19 cellular contexts compared by ENCODE assay signal in genomic region chr11:117421041-117421440, GRCh38.
DNase-seq lines count a peak whose midpoint lies in the region; ATAC-seq and TF ChIP-seq lines count a peak whose summit lies in the region.
"Had no signal": no experiment of that assay in that cellular context is flagged by ENCODE, and none has a peak within 500 bp of the region (broad histone marks: within the 10 kb centered on the region; RNA-seq: fewer than 3 reads in every experiment).

No MANE protein-coding gene starts in this region.

- ATAC-seq in IMR-90 (ENCODE audit: low read depth) (no peak), GM18498 (IDR thresholded peaks at IDR 0.05; ENCODE audit: unreplicated experiment) (no peak)
- ATAC-seq: A549, HCT116, PC-3 had no signal

- H3K9me3 ChIP-seq in IMR-90 (ENCODE audit: control insufficient read depth, insufficient read depth, low read length) (no peaks in the 10 kb centered on the region), neuronal stem cell (replicated peaks in 1 of 2; ENCODE audit: control insufficient read depth in 2 of 2, insufficient read depth in 1 of 2, low read depth in 1 of 2, low read length in 2 of 2) (no peaks in the 10 kb centered on the region), stomach (no peaks in the 10 kb centered on the region)
- H3K9me3 ChIP-seq: A549; BLaER1 treated with 17β-estradiol and CSF1 and Interleukin-3, amounts not matched to agents 10 nM and 100 nM; SK-N-SH had no signal

- peaks cover 19% of the 10 kb centered on the region for H3K27me3 ChIP-seq in IMR-90 (ENCODE audit: control insufficient read depth, insufficient read depth, low read length)
- H3K27me3 ChIP-seq in neuronal stem cell (ENCODE audit: control insufficient read depth in 3 of 3, insufficient read depth in 3 of 3, low read depth in 1 of 3, low read length in 3 of 3), result peaks cover 0 to 35% (median 0%) of the 10 kb centered on the region in 3 experiments
- peaks cover 0 to 26% (median 0%) of the 10 kb centered on the region in 3 donors for H3K27me3 ChIP-seq in stomach
- H3K27me3 ChIP-seq: BLaER1 treated with 17β-estradiol and CSF1 and Interleukin-3, amounts not matched to agents 10 nM and 100 nM had no signal

- H3K23ac ChIP-seq in IMR-90 (ENCODE audit: low read depth, low read length) (no peak overlapping the region), neuronal stem cell (ENCODE audit: low read depth, low read length, poor library complexity) (no peak overlapping the region)

- dilution Hi-C loops in IMR-90 (cut with HindIII; ENCODE audit: low sequenced_read_pairs, unreplicated experiment), result no loop called here

- no peak overlapping the region for H2AK9ac ChIP-seq in IMR-90 (replicated peaks; ENCODE audit: low read depth, low read length, poor library complexity)

- H3K27ac ChIP-seq in IMR-90 (ENCODE audit: insufficient read depth, low read length), result no peak overlapping the region
- H3K27ac ChIP-seq in neuronal stem cell (replicated peaks; ENCODE audit: low read length), result no peak overlapping the region
- H3K27ac ChIP-seq in stomach, result no peak overlapping the region
- H3K27ac ChIP-seq: A549; BLaER1 treated with 17β-estradiol and CSF1 and Interleukin-3, amounts not matched to agents 10 nM and 100 nM had no signal

- POLR2A ChIA-PET in IMR-90 (lab: Charles Lee; ENCODE audit: unreplicated experiment), result no interaction called here

- H4K20me1 ChIP-seq in IMR-90 (ENCODE audit: insufficient read depth, low read length), result no peaks in the 10 kb centered on the region
- H4K20me1 ChIP-seq: BLaER1 treated with 17β-estradiol and CSF1 and Interleukin-3, amounts not matched to agents 10 nM and 100 nM had no signal

- H3K4me1 ChIP-seq in IMR-90 (ENCODE audit: control insufficient read depth, insufficient read depth, low read length), result no peaks in the 10 kb centered on the region
- H3K4me1 ChIP-seq in neuronal stem cell (ENCODE audit: control insufficient read depth in 2 of 2, insufficient read depth in 1 of 2, low read depth in 1 of 2, low read length in 2 of 2), result no peaks in the 10 kb centered on the region
- peaks cover 0 to 2% (median under 1%) of the 10 kb centered on the region in 4 donors for H3K4me1 ChIP-seq in stomach
- H3K4me1 ChIP-seq: A549 had no signal

- TF ChIP-seq EP300 in stomach (IDR thresholded peaks at IDR 0.05), result no peak

- in situ Hi-C loops in IMR-90 (cut with MboI; ENCODE audit: low sequenced_read_pairs), result no loop called here

- no peaks in the 10 kb centered on the region for H3K79me1 ChIP-seq in IMR-90 (ENCODE audit: low read depth in 1 of 2, low read length in 2 of 2)
- H3K79me1 ChIP-seq in neuronal stem cell (ENCODE audit: low read depth, low read length), result no peaks in the 10 kb centered on the region

- TF ChIP-seq CTCF in IMR-90 (conservative IDR thresholded peaks at IDR 0.05; ENCODE audit: low read depth, low read length) (no peak), stomach (IDR thresholded peaks at IDR 0.05) (no peak)

- H3K36me3 ChIP-seq in IMR-90 (ENCODE audit: control insufficient read depth, insufficient read depth, low read length), result no peaks in the 10 kb centered on the region
- no peaks in the 10 kb centered on the region for H3K36me3 ChIP-seq in neuronal stem cell (replicated peaks in 1 of 2; ENCODE audit: control insufficient read depth in 2 of 2, insufficient read depth in 2 of 2, low read length in 2 of 2)
- H3K36me3 ChIP-seq in stomach, result no peaks in the 10 kb centered on the region
- H3K36me3 ChIP-seq: BLaER1 treated with 17β-estradiol and CSF1 and Interleukin-3, amounts not matched to agents 10 nM and 100 nM had no signal

- TF ChIP-seq POLR2A in IMR-90 (IDR thresholded peaks at IDR 0.05; ENCODE audit: low read depth, low read length) (no peak), stomach (IDR thresholded peaks at IDR 0.05) (no peak)

- no peak overlapping the region for H2BK20ac ChIP-seq in IMR-90 (ENCODE audit: low read depth, low read length)

- DNase-seq in EH (ENCODE audit: low read depth) (peak; percentile 6), IMR-90 (no peak), neuronal stem cell (ENCODE audit: low spot score) (no peak), stomach (peak; percentile 22), medulla oblongata (ENCODE audit: extremely low spot score) (no peak), MV-4-11 (lab: John Stamatoyannopoulos, UW) (no peak)
- DNase-seq: AML-193; KBM-7; NCI-H2029; NCI-H446 treated with DMSO at 0.1 percent for 48 hours; NCI-H526; NCI-H82; NK-92 treated with Interleukin-12 subunit alpha and Interleukin-12 subunit beta, amount 100 ng/mL, for 24 hours; PC-3; SK-N-SH had no signal

- H3K18ac ChIP-seq in IMR-90 (ENCODE audit: low read depth, low read length) (no peak overlapping the region), neuronal stem cell (ENCODE audit: low read length) (peak overlapping the region; percentile 54)

- H2BK12ac ChIP-seq in neuronal stem cell (ENCODE audit: low read length), result no peak overlapping the region

- H2AFZ ChIP-seq in IMR-90 (replicated peaks; ENCODE audit: low read length, poor library complexity) (peak overlapping the region; percentile 32), neuronal stem cell (ENCODE audit: low read length) (no peak overlapping the region)

- H4K8ac ChIP-seq in IMR-90 (ENCODE audit: low read depth in 2 of 2, low read length in 2 of 2) (no peak overlapping the region), neuronal stem cell (ENCODE audit: low read depth, low read length) (no peak overlapping the region)

- H2BK120ac ChIP-seq in IMR-90 (ENCODE audit: low read depth, low read length) (no peak overlapping the region), neuronal stem cell (ENCODE audit: low read depth, low read length) (no peak overlapping the region)

- no peak overlapping the region for H3K56ac ChIP-seq in IMR-90 (ENCODE audit: extremely low read depth, insufficient read depth, low read length)

- no peak overlapping the region for H3K4ac ChIP-seq in IMR-90 (ENCODE audit: low read depth, low read length)
- H3K4ac ChIP-seq in neuronal stem cell (ENCODE audit: low read length), result no peak overlapping the region

- no peak overlapping the region for H2BK5ac ChIP-seq in IMR-90 (ENCODE audit: low read depth, low read length, poor library complexity, severe bottlenecking)
- no peak overlapping the region for H2BK5ac ChIP-seq in neuronal stem cell (ENCODE audit: low read length)

- BruUV-seq in IMR-90 (replicated peaks; lab: Mats Ljungman, UMichigan), result no TSS peak

- H3K4me2 ChIP-seq in IMR-90 (ENCODE audit: low read depth, low read length), result no peak overlapping the region
- H3K4me2 ChIP-seq in neuronal stem cell (ENCODE audit: insufficient read depth, low read length, poor library complexity, severe bottlenecking), result no peak overlapping the region
- H3K4me2 ChIP-seq: A549; BLaER1 treated with 17β-estradiol and CSF1 and Interleukin-3, amounts not matched to agents 10 nM and 100 nM; SK-N-SH had no signal

- H4K91ac ChIP-seq in IMR-90 (ENCODE audit: insufficient read depth, low read depth, low read length), result no peak overlapping the region
- no peak overlapping the region for H4K91ac ChIP-seq in neuronal stem cell (ENCODE audit: low read depth, low read length, poor library complexity)

- H3K14ac ChIP-seq in IMR-90 (replicated peaks; ENCODE audit: low read depth, low read length) (no peak overlapping the region), neuronal stem cell (ENCODE audit: low read length) (no peak overlapping the region)

- H2BK15ac ChIP-seq in IMR-90 (ENCODE audit: low read depth, low read length) (no peak overlapping the region), neuronal stem cell (ENCODE audit: low read length) (no peak overlapping the region)

- H3K9ac ChIP-seq in IMR-90 (ENCODE audit: low read depth, low read length) (no peak overlapping the region), neuronal stem cell (ENCODE audit: low read depth, low read length, poor library complexity) (no peak overlapping the region)
- H3K9ac ChIP-seq: BLaER1 treated with 17β-estradiol and CSF1 and Interleukin-3, amounts not matched to agents 10 nM and 100 nM; SK-N-SH had no signal

- no peak overlapping the region for H4K5ac ChIP-seq in IMR-90 (ENCODE audit: low read depth, low read length)

- 89% methylated on average over 6 of the region's 13 CpGs; no CpG with 5 or more reads in 1 of the 2 experiments for WGBS in IMR-90 (ENCODE audit: extremely low coverage in 2 of 2, insufficient read length in 1 of 2), 2 experiments
- no CpG with 5 or more reads among the region's 13 CpGs for WGBS in neuronal stem cell (ENCODE audit: extremely low coverage in 2 of 2, insufficient read length in 2 of 2, insufficient replicate concordance in 1 of 2), 2 donors
- WGBS in stomach, 5 donors, result 86 to 88% (median 87%) methylated on average over 13 of the region's 13 CpGs

- H3K4me3 ChIP-seq in IMR-90 (ENCODE audit: insufficient read depth, low read depth, low read length) (no peak overlapping the region), neuronal stem cell (ENCODE audit: low read length in 2 of 2) (no peak overlapping the region), stomach (no peak overlapping the region)
- H3K4me3 ChIP-seq: A549; BLaER1 treated with 17β-estradiol and CSF1 and Interleukin-3, amounts not matched to agents 10 nM and 100 nM had no signal

- no peaks in the 10 kb centered on the region for H3K9me1 ChIP-seq in IMR-90 (ENCODE audit: insufficient read depth, low read length)

- intact Hi-C loops in IMR-90 (cut with micrococcal nuclease), result no loop called here
- intact Hi-C loops in stomach (cut with DNase I; ENCODE audit: low total_unique reads), result loop anchor here (10.0 kb wide), 1 partner anchor 374 kb away; the partner anchor contains the start of gene DSCAML1

- no peak overlapping the region for H2AK5ac ChIP-seq in IMR-90 (ENCODE audit: low read depth, low read length)
- H2AK5ac ChIP-seq in neuronal stem cell (ENCODE audit: low read depth, low read length), result no peak overlapping the region

- CTCF ChIA-PET in IMR-90 (lab: Yijun Ruan, JAX), result no interaction called here

- TF ChIP-seq RAD21 in IMR-90 (IDR thresholded peaks at IDR 0.05; ENCODE audit: low read length), result no peak

TF ChIP-seq in IMR-90, 13 proteins besides CTCF, POLR2A, EP300 and RAD21 (continues in another document):
- TF ChIP-seq CHD1 (IDR thresholded peaks at IDR 0.05; ENCODE audit: low read depth, low read length), result no peak
- TF ChIP-seq MAZ (IDR thresholded peaks at IDR 0.05; ENCODE audit: borderline replicate concordance, low read depth, low read length), result no peak
- TF ChIP-seq MXI1 (IDR thresholded peaks at IDR 0.05; ENCODE audit: borderline replicate concordance, low read depth, low read length), result no peak
- no peak for TF ChIP-seq FOS (IDR thresholded peaks at IDR 0.05; ENCODE audit: low read depth, low read length)
- no peak for TF ChIP-seq CEBPB (IDR thresholded peaks at IDR 0.05; ENCODE audit: low read depth, low read length)
- no peak for TF ChIP-seq RFX5 (IDR thresholded peaks at IDR 0.05; ENCODE audit: low read depth, low read length)
- TF ChIP-seq SMC3 (IDR thresholded peaks at IDR 0.05; ENCODE audit: low read depth, low read length), result no peak

Comparison
In these comparisons a context has a peak if more than half of its experiments do, and no peak if none do; other contexts are left out.
1. DNase-seq: peak in EH (single experiment) and stomach (single experiment); none in IMR-90 (single experiment), neuronal stem cell (single experiment), medulla oblongata (single experiment) and MV-4-11 (single experiment).